8 cellular contexts compared by ENCODE assay signal in the genomic region with DNA sequence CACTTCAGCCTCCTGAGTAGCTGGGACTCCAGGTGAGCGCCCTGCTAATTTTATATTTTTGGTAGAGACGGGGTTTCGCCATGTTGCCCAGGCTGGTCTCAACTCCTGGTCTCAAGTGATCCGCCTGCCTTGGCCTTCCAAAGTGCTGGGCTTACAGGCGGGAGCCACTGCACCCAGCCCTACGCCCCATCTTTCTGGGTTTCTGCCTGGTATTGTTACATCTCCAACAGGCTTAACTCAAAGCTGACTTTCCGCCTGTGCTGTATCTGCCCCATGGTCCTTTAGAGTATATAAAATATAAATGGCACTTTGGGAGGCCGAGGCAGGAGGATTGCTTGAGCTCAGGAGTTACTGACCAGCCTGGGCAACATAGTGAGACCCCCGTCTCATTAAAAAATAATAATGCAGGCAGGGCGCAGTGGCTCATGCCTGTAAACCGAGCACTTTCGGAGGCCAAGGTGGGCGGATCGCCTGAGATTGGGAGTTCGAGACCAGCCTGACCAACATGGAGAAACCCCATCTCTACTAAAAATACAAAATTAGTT. TPM values are rescaled to one million over a fixed set of nuclear protein-coding genes. Genes with fewer than 3 reads are reported as not detected.
DNase-seq lines count a peak whose midpoint lies in the region; ATAC-seq and TF ChIP-seq lines count a peak whose summit lies in the region.

No MANE protein-coding gene starts in this region.

- 49 to 59% (median 55%) methylated on average over 15 of the region's 15 CpGs for WGBS in heart left ventricle, 4 donors
- 40% methylated on average over 15 of the region's 15 CpGs for WGBS in right lobe of liver (ENCODE audit: insufficient coverage, low coverage, low lambda C conversion rate, missing lambda C conversion rate)

- no peaks in the 10 kb centered on the region for H3K36me3 ChIP-seq in heart left ventricle
- no peaks in the 10 kb centered on the region for H3K36me3 ChIP-seq in right lobe of liver
- H3K36me3 ChIP-seq in tibial artery, result no peaks in the 10 kb centered on the region

- TF ChIP-seq CTCF in heart left ventricle (IDR thresholded peaks at IDR 0.05) (no peak), astrocyte of the cerebellum (IDR thresholded peaks at IDR 0.05; ENCODE audit: low read depth, low read length, missing control alignments) (no peak), right lobe of liver (IDR thresholded peaks at IDR 0.05) (no peak), tibial artery (IDR thresholded peaks at IDR 0.05) (no peak)

- H3K4me3 ChIP-seq in heart left ventricle (peak overlapping the region; percentile 41 to 81 (median 66)), astrocyte of the cerebellum (ENCODE audit: low read depth, low read length) (peak overlapping the region; percentile 73), right lobe of liver (peak overlapping the region; percentile 68 to 80 (median 70)), tibial artery (peak overlapping the region; percentile 68 to 79)

- ATAC-seq in heart left ventricle, result no peak
- ATAC-seq in left ventricle myocardium superior, result no peak
- peak in 1 of 4 donors; percentile 0 for ATAC-seq in right lobe of liver

- in situ Hi-C loops in astrocyte of the cerebellum (cut with HindIII; ENCODE audit: low sequenced_read_pairs), result no loop called here

- H3K27me3 ChIP-seq in heart left ventricle, result no peaks in the 10 kb centered on the region
- H3K27me3 ChIP-seq in right lobe of liver, result no peaks in the 10 kb centered on the region
- H3K27me3 ChIP-seq in tibial artery, result no peaks in the 10 kb centered on the region

- H3K9me3 ChIP-seq in heart left ventricle (no peaks in the 10 kb centered on the region), right lobe of liver (no peaks in the 10 kb centered on the region), tibial artery (no peaks in the 10 kb centered on the region)

- TF ChIP-seq POLR2A in heart left ventricle (IDR thresholded peaks at IDR 0.05), result no peak
- no peak for TF ChIP-seq POLR2A in right lobe of liver (IDR thresholded peaks at IDR 0.05)

- H3K27ac ChIP-seq in heart left ventricle (peak overlapping the region; percentile 77 to 100 (median 95)), right lobe of liver (peak overlapping the region; percentile 94 to 99 (median 96)), tibial artery (peak overlapping the region; percentile 96)

- intact Hi-C loops in heart left ventricle (cut with DNase I) (loop anchor here in 5 of 10 donors (1.0 to 10.0 kb wide), 7 partner anchors 22 to 1055 kb away; a partner anchor contains a TSS), left ventricle myocardium superior (cut with micrococcal nuclease) (loop anchor here (10.0 kb wide), 1 partner anchor 73 kb away; a partner anchor contains a TSS), right lobe of liver (cut with DNase I) (loop anchor here in 1 of 2 donors (10.0 kb wide), 1 partner anchor 97 kb away; no protein-coding TSS in a partner anchor), tibial artery (cut with DNase I; ENCODE audit: low total_unique reads) (loop anchor here (2.0 to 5.0 kb wide), 3 partner anchors 75 to 270 kb away; a partner anchor contains a TSS)

- DNase-seq in heart left ventricle (no peak), left ventricle myocardium superior (no peak), astrocyte of the cerebellum (ENCODE audit: low read depth) (no peak), right lobe of liver (no peak), tibial artery (no peak), EL (no peak), SK-N-DZ (ENCODE audit: low spot score) (no peak)
- no peak for DNase-seq in stimulated activated CD4-positive, alpha-beta T cell treated with anti-CD3 and anti-CD28 coated beads, Interleukin-12 subunit alpha, Interleukin-12 subunit beta, amount 100 ng/mL, for 4 hours

- H3K4me1 ChIP-seq in heart left ventricle (peaks cover 0 to 29% (median 11%) of the 10 kb centered on the region in 12 donors), right lobe of liver (peaks cover 0 to 44% (median 12%) of the 10 kb centered on the region in 4 donors), tibial artery (peaks cover 0 to 13% (median 5%) of the 10 kb centered on the region in 4 donors)

RNA-seq across cellular contexts. Expression of a gene that starts 36.5 kb away (rescaled TPM):
- total RNA-seq in heart left ventricle, result under 1 TPM in 1 of 9 donors, not detected in 8; 0.53 TPM
- polyA plus RNA-seq in heart left ventricle, result under 1 TPM in 1 of 2 donors, not detected in 1; 0.26 TPM
- not detected for total RNA-seq in left ventricle myocardium superior
- total RNA-seq in right lobe of liver, result 100 to 1,000 TPM in 1 of 6 experiments, 10 to 100 TPM in 5; 76.2 to 103 (median 89.3) TPM
- polyA plus RNA-seq in SK-N-DZ (2014; cell fraction: cytosol; rRNA removed), result 16.2 and 20.9 TPM in 2 replicates
- 24.1 and 28.5 TPM in 2 replicates for polyA plus RNA-seq in SK-N-DZ (2014; cell fraction: nucleus; rRNA removed)

Comparison
In these comparisons a context has a peak if more than half of its experiments do, and no peak if none do; other contexts are left out.
1. RNA of a gene that starts 36.5 kb away (total RNA-seq): 76.2 to 103 TPM in right lobe of liver; not detected in left ventricle myocardium superior (single experiment) and 0.53 TPM in heart left ventricle; every median in the first group is over 10 times any median in the second.
2. Peak in every context shown above with its lines, with median percentiles within 50 percentile points of each other: H3K27ac ChIP-seq and H3K4me3 ChIP-seq.